14 cellular contexts compared by ENCODE assay signal in the genomic region with DNA sequence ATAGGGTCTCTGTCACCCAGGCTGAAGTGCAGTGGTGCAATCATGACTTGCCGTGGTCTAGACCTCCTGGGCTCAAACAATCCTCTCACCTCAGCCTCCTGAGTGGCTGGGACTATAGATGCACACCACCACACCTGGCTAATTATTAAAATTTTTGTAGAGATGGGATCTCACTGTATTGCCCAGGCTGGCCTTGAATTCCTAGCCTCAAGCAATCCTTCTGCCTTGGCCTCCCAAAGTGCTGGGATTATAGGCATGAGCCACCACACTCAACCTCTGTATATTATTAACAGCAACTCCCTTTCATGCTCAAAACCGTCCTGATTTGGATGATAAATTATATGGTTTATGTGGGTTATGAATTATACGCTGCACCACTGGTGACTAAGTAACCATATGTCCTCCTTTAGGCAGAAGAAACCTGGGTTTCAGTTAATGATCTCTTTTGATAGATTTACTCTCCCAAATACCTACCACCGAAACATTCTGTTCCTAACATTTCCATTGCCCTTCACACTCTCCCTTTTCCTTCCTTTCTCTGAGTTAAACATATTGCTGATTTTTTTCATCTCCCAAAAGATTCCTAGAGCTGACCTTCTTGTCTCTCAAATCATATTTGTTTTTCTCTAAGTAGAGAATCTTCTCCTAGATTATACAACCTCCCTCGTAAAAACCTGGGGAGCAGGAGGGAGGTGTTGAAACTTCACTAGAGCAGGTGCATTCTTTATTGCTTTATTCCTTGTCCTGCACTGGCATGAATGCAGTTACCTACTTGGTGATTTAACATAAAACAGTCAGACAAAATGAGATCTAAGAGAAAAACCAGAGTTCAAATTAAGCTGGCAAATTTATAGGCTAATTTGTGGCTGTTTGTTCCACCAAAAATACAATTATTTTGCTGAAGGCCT. TPM values are rescaled to one million over a fixed set of nuclear protein-coding genes. Genes with fewer than 3 reads are reported as not detected.
DNase-seq lines count a peak whose midpoint lies in the region; ATAC-seq and TF ChIP-seq lines count a peak whose summit lies in the region.
"Had no signal": no experiment of that assay in that cellular context is flagged by ENCODE, and none has a peak within 500 bp of the region (broad histone marks: within the 10 kb centered on the region; RNA-seq: fewer than 3 reads in every experiment).

No MANE protein-coding gene starts in this region.

- H3K9me3 ChIP-seq in HCT116 (ENCODE audit: control insufficient read depth in 1 of 2, insufficient read depth in 1 of 2, low read depth in 1 of 2, low read length in 2 of 2) (no peaks in the 10 kb centered on the region), suprapubic skin (no peaks in the 10 kb centered on the region)

- no peak overlapping the region for H3K4me2 ChIP-seq in HCT116 (ENCODE audit: low read length)
- H3K4me2 ChIP-seq: KMS-11 had no signal

- TSS peak; percentile 25 for BruUV-seq in HCT116 (replicated peaks; lab: Mats Ljungman, UMichigan)

- H3K36me3 Mint-ChIP-seq in activated T-cell treated with anti-CD3 and anti-CD28 coated beads, Interleukin-2, amount 50 U/mL, for 24 hours (ENCODE audit: low read depth): peaks cover 45% of the 10 kb centered on the region
- peaks cover 21% of the 10 kb centered on the region for H3K36me3 Mint-ChIP-seq in activated T-helper 1 cell treated with anti-CD3 and anti-CD28 coated beads, Interleukin-12 subunit alpha, Interleukin-12 subunit beta, Interleukin-2, Interleukin-4 antibody, amounts not matched to agents 30 ng/mL and 10 ng/mL and 1 ng/mL, durations not matched to agents 14 hours and 24 hours and 36 hours (ENCODE audit: low read depth)

- H3K4me3 Mint-ChIP-seq in activated T-cell treated with anti-CD3 and anti-CD28 coated beads, Interleukin-2, amount 50 U/mL, for 24 hours: no peak overlapping the region
- H3K4me3 Mint-ChIP-seq in activated T-helper 1 cell treated with anti-CD3 and anti-CD28 coated beads, Interleukin-12 subunit alpha, Interleukin-12 subunit beta, Interleukin-2, Interleukin-4 antibody, amounts not matched to agents 30 ng/mL and 10 ng/mL and 1 ng/mL, durations not matched to agents 14 hours and 24 hours and 36 hours: no peak overlapping the region
- H3K4me3 Mint-ChIP-seq: HFFc6 had no signal

- H3K4me1 ChIP-seq in HCT116 (ENCODE audit: control insufficient read depth in 1 of 2, insufficient read depth in 2 of 2, low read length in 2 of 2): no peaks in the 10 kb centered on the region
- no peaks in the 10 kb centered on the region for H3K4me1 ChIP-seq in suprapubic skin

- no peak for TF ChIP-seq EP300 in suprapubic skin (IDR thresholded peaks at IDR 0.05)

- RAD21 ChIA-PET in HCT116 (lab: Charles Lee; ENCODE audit: low non-redundant PET in 1 of 2, low total read pairs in 2 of 2, uncharacterized antibody in 2 of 2, unreplicated experiment in 2 of 2): interaction anchor here (0.7 to 1.7 kb wide), 3 partner anchors 232 to 268 kb away, joined by 3 read pairs; no protein-coding TSS in a partner anchor

- peaks cover under 1% of the 10 kb centered on the region; the same call in 1 of the 2 replicates for H3K79me2 ChIP-seq in HCT116 (ENCODE audit: insufficient read depth, low read length)

- no peak for TF ChIP-seq RAD21 in HCT116 (IDR thresholded peaks at IDR 0.05; ENCODE audit: low read depth)

- WGBS in suprapubic skin: 60% methylated on average over 5 of the region's 5 CpGs

- H3K27me3 ChIP-seq in HCT116 (ENCODE audit: insufficient read depth, low read length) (no peaks in the 10 kb centered on the region), suprapubic skin (no peaks in the 10 kb centered on the region)

- H3K27me3 Mint-ChIP-seq in activated T-cell treated with anti-CD3 and anti-CD28 coated beads, Interleukin-2, amount 50 U/mL, for 24 hours: no peaks in the 10 kb centered on the region
- no peaks in the 10 kb centered on the region for H3K27me3 Mint-ChIP-seq in activated T-helper 1 cell treated with anti-CD3 and anti-CD28 coated beads, Interleukin-12 subunit alpha, Interleukin-12 subunit beta, Interleukin-2, Interleukin-4 antibody, amounts not matched to agents 30 ng/mL and 10 ng/mL and 1 ng/mL, durations not matched to agents 14 hours and 24 hours and 36 hours (ENCODE audit: insufficient read depth)

- H3K9me2 ChIP-seq in HCT116 (ENCODE audit: insufficient read depth): no peaks in the 10 kb centered on the region

- H3K4me3 ChIP-seq in HCT116 (replicated peaks in 1 of 2; ENCODE audit: low read depth in 1 of 2, low read length in 2 of 2): no peak overlapping the region
- H3K4me3 ChIP-seq in suprapubic skin: no peak overlapping the region

- no peaks in the 10 kb centered on the region for H3K9me3 Mint-ChIP-seq in activated T-cell treated with anti-CD3 and anti-CD28 coated beads, Interleukin-2, amount 50 U/mL, for 24 hours
- H3K9me3 Mint-ChIP-seq in activated T-helper 1 cell treated with anti-CD3 and anti-CD28 coated beads, Interleukin-12 subunit alpha, Interleukin-12 subunit beta, Interleukin-2, Interleukin-4 antibody, amounts not matched to agents 30 ng/mL and 10 ng/mL and 1 ng/mL, durations not matched to agents 14 hours and 24 hours and 36 hours: no peaks in the 10 kb centered on the region
- H3K9me3 Mint-ChIP-seq: HFFc6 had no signal

- H3K4me1 Mint-ChIP-seq in activated T-cell treated with anti-CD3 and anti-CD28 coated beads, Interleukin-2, amount 50 U/mL, for 24 hours (ENCODE audit: low read depth): peaks cover 6% of the 10 kb centered on the region
- H3K4me1 Mint-ChIP-seq in activated T-helper 1 cell treated with anti-CD3 and anti-CD28 coated beads, Interleukin-12 subunit alpha, Interleukin-12 subunit beta, Interleukin-2, Interleukin-4 antibody, amounts not matched to agents 30 ng/mL and 10 ng/mL and 1 ng/mL, durations not matched to agents 14 hours and 24 hours and 36 hours (ENCODE audit: low read depth): peaks cover 12% of the 10 kb centered on the region

- no peak overlapping the region for H3K27ac ChIP-seq in HCT116 (ENCODE audit: low read depth, low read length)
- H3K27ac ChIP-seq in suprapubic skin: no peak overlapping the region
- H3K27ac ChIP-seq: C4-2B, KMS-11 had no signal

- ATAC-seq in HCT116: no peak
- peak; percentile 87 for ATAC-seq in left colon
- ATAC-seq in GM19328 (IDR thresholded peaks at IDR 0.05; ENCODE audit: unreplicated experiment): no peak

- H3K9ac ChIP-seq in HCT116 (ENCODE audit: low read length): no peak overlapping the region
- H3K9ac ChIP-seq: KMS-11 had no signal

- intact Hi-C loops in HCT116 (cut with micrococcal nuclease): no loop called here
- intact Hi-C loops in activated T-helper 1 cell treated with anti-CD3 and anti-CD28 coated beads, Interleukin-12 subunit alpha, Interleukin-12 subunit beta, Interleukin-2, Interleukin-4 antibody, amounts not matched to agents 30 ng/mL and 10 ng/mL and 1 ng/mL, durations not matched to agents 14 hours and 24 hours and 36 hours (cut with micrococcal nuclease): no loop called here
- intact Hi-C loops in left colon (cut with DNase I, micrococcal nuclease): loop anchor here in 1 of 2 donors (5.0 kb wide), 1 partner anchor 268 kb away; no protein-coding TSS in a partner anchor

- H2AFZ ChIP-seq in HCT116 (ENCODE audit: low read depth, low read length, poor library complexity, severe bottlenecking): no peak overlapping the region

- H3K27ac Mint-ChIP-seq in activated T-cell treated with anti-CD3 and anti-CD28 coated beads, Interleukin-2, amount 50 U/mL, for 24 hours: peak overlapping the region; percentile 4
- H3K27ac Mint-ChIP-seq in activated T-helper 1 cell treated with anti-CD3 and anti-CD28 coated beads, Interleukin-12 subunit alpha, Interleukin-12 subunit beta, Interleukin-2, Interleukin-4 antibody, amounts not matched to agents 30 ng/mL and 10 ng/mL and 1 ng/mL, durations not matched to agents 14 hours and 24 hours and 36 hours: peak overlapping the region; percentile 6
- H3K27ac Mint-ChIP-seq: HFFc6 had no signal

- POLR2A ChIA-PET in HCT116 (lab: Charles Lee): no interaction called here

- H3K36me3 ChIP-seq in HCT116 (ENCODE audit: control insufficient read depth in 1 of 2, insufficient read depth in 2 of 2, low read length in 2 of 2) (0 out of 4 replicates have a peak, but pooled peaks cover 0 to 6% of the 10 kb centered on the region in 2 experiments), suprapubic skin (peaks cover 44% of the 10 kb centered on the region)

- CTCF ChIA-PET in HCT116 (lab: Charles Lee): interaction anchor here (1.0 to 2.5 kb wide), 8 partner anchors 84 to 268 kb away, joined by 3 to 16 read pairs (median 5); partner anchors contain the start of gene TM4SF19

- TF ChIP-seq CTCF in HCT116 (IDR thresholded peaks at IDR 0.05 in 2 of 3, conservative IDR thresholded peaks at IDR 0.05 in 1 of 3; ENCODE audit: borderline replicate concordance in 1 of 3, insufficient read depth in 1 of 3, low read depth in 2 of 3, low read length in 2 of 3): no peak
- no peak for TF ChIP-seq CTCF in suprapubic skin (IDR thresholded peaks at IDR 0.05)

- TF ChIP-seq POLR2A in HCT116 (IDR thresholded peaks at IDR 0.05; ENCODE audit: borderline replicate concordance, extremely low read depth, insufficient read depth, insufficient read length) (no peak), suprapubic skin (IDR thresholded peaks at IDR 0.05) (no peak)

- DNase-seq in activated T-cell treated with anti-CD3 and anti-CD28 coated beads, Interleukin-2, amount 50 U/mL, for 24 hours: no peak
- DNase-seq in activated T-cell treated with anti-CD3 and anti-CD28 coated beads, Interleukin-2, amount 50 U/mL, for 48 hours: no peak
- DNase-seq in HCT116 (ENCODE audit: low read depth, low spot score): no peak
- no peak for DNase-seq in activated T-helper 1 cell treated with anti-CD3 and anti-CD28 coated beads, Interleukin-12 subunit alpha, Interleukin-12 subunit beta, Interleukin-2, Interleukin-4 antibody, amounts not matched to agents 30 ng/mL and 10 ng/mL and 1 ng/mL, durations not matched to agents 14 hours and 24 hours and 36 hours (ENCODE audit: low spot score)
- no peak for DNase-seq in left colon
- no peak for DNase-seq in suprapubic skin (ENCODE audit: low spot score in 2 of 2)
- DNase-seq in NCI-H1694 treated with DMSO at 0.1 percent for 48 hours (lab: John Stamatoyannopoulos, UW): no peak
- DNase-seq: GOT3, HFFc6, NCI-H1105 had no signal

- H4K20me1 ChIP-seq in HCT116 (ENCODE audit: insufficient read depth): no peaks in the 10 kb centered on the region

RNA-seq across cellular contexts. Expression of gene PCYT1A, which starts 32.9 kb away (rescaled TPM):
- total RNA-seq in HCT116 (2021; ENCODE audit: unreplicated experiment) (32.1 TPM), left colon (10 to 100 TPM; 57.7 to 64.6 TPM), suprapubic skin (100 to 1,000 TPM in 3 of 4 donors, 10 to 100 TPM in 1; 98.2 to 189 (median 141) TPM)
- polyA plus RNA-seq in HCT116 (2012): 25.4 and 30.4 TPM in 2 replicates
- 54.7 and 57.0 TPM in 2 replicates for total RNA-seq in activated T-helper 1 cell treated with anti-CD3 and anti-CD28 coated beads, Interleukin-12 subunit alpha, Interleukin-12 subunit beta, Interleukin-2, Interleukin-4 antibody, amounts not matched to agents 30 ng/mL and 10 ng/mL and 1 ng/mL, durations not matched to agents 14 hours and 24 hours and 36 hours

RNA-seq across cellular contexts. Expression of gene SLC51A, which starts 38.3 kb away (rescaled TPM):
- total RNA-seq in HCT116 (2021; ENCODE audit: unreplicated experiment) (not detected), left colon (10 to 100 TPM in 1 of 2 donors, under 1 TPM in 1; 0.46 to 86.3 TPM), suprapubic skin (not detected)
- 0.94 and 1.5 TPM in 2 replicates for polyA plus RNA-seq in HCT116 (2012)
- not detected in 2 replicates for total RNA-seq in activated T-helper 1 cell treated with anti-CD3 and anti-CD28 coated beads, Interleukin-12 subunit alpha, Interleukin-12 subunit beta, Interleukin-2, Interleukin-4 antibody, amounts not matched to agents 30 ng/mL and 10 ng/mL and 1 ng/mL, durations not matched to agents 14 hours and 24 hours and 36 hours
- total RNA-seq: G401, HFFc6 had no signal

RNA-seq across cellular contexts. Expression of gene ZDHHC19, which starts 43.4 kb away (rescaled TPM):
- total RNA-seq in HCT116 (2021; ENCODE audit: unreplicated experiment) (not detected), left colon (not detected), suprapubic skin (not detected)
- not detected in 2 replicates for polyA plus RNA-seq in HCT116 (2012)
- total RNA-seq in activated T-helper 1 cell treated with anti-CD3 and anti-CD28 coated beads, Interleukin-12 subunit alpha, Interleukin-12 subunit beta, Interleukin-2, Interleukin-4 antibody, amounts not matched to agents 30 ng/mL and 10 ng/mL and 1 ng/mL, durations not matched to agents 14 hours and 24 hours and 36 hours: 0.36 TPM in 1 of 2 replicates, not detected in the other
- total RNA-seq: G401, HFFc6 had no signal
